Comparison of ENCODE assay signal across 8 cellular contexts in the genomic region with DNA sequence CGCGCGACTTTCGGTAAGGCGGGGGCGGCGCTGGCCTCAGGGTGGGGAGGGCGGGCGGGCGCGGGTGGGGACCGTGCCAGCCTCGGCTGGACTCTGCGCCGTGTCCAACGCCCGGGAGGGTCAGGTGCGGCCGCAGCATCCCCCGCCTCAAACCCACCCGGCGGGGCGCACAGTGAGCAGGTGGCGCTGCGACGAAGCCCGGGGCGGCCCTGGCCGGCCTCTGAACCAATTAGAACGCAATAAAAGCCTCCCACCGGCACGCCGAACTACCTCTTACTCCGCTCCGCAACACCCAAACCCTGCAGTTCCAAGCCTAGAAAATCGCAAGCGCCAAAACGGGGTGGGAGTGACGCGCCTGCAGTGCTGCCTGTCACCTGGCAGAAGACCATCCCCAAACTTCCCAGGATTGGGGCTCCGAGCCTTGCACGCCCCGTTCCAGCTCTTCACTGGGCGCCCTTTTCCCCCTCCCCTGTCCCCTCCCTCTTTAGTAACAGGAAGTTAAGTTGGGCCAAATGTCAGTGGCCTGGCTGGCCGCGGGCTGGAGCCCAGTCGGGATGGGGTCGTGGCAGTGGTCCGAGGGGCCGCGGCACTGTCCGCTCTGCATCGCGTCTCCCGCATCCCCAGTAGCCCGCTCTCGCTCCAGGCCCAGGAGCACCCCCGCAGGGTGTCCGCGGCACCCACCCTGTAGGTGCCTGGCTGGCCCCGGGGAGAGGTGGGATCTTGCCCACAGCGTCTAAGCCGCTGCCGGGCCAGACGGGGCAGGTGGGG. TPM values are rescaled to one million over a fixed set of nuclear protein-coding genes. Genes with fewer than 3 reads are reported as not detected.
DNase-seq lines count a peak whose midpoint lies in the region; ATAC-seq and TF ChIP-seq lines count a peak whose summit lies in the region.

No MANE protein-coding gene starts in this region.

- intact Hi-C loops in ascending aorta (cut with DNase I) = loop anchor here (1.0 to 10.0 kb wide), 3 partner anchors 21 to 56 kb away; no protein-coding TSS in a partner anchor

- ATAC-seq in HG02840 (IDR thresholded peaks at IDR 0.05; ENCODE audit: low FRiP score, unreplicated experiment) = peak; percentile 34

- H3K27me3 ChIP-seq in ascending aorta (no peaks in the 10 kb centered on the region), iPS-15b (ENCODE audit: control insufficient read depth, insufficient read depth, low read length) (peaks cover 32% of the 10 kb centered on the region), skeletal muscle tissue (ENCODE audit: control insufficient read depth in 3 of 3, insufficient read depth in 3 of 3, low read length in 3 of 3) (no peaks in the 10 kb centered on the region)

- H3K4me1 ChIP-seq in ascending aorta = peaks cover 2 to 14% of the 10 kb centered on the region in 2 donors
- H3K4me1 ChIP-seq in iPS-15b (ENCODE audit: control insufficient read depth, insufficient read depth, low read length) = peaks cover 5% of the 10 kb centered on the region
- peaks cover 15 to 31% (median 18%) of the 10 kb centered on the region in 3 donors for H3K4me1 ChIP-seq in skeletal muscle tissue (ENCODE audit: control insufficient read depth in 3 of 3, insufficient read depth in 3 of 3, low read length in 3 of 3)

- H3K9ac ChIP-seq in iPS-15b (ENCODE audit: low read depth, low read length) (no peak overlapping the region), skeletal muscle tissue (ENCODE audit: low read depth in 1 of 3, low read length in 3 of 3) (peak overlapping the region; percentile 25 to 86 (median 83))

- peak; percentile 78 for DNase-seq in activated effector memory CD4-positive, alpha-beta T cell treated with anti-CD3 and anti-CD28 coated beads, Interleukin-2, amount 50 U/mL, for 16 hours
- no peak for DNase-seq in activated effector memory CD4-positive, alpha-beta T cell treated with Interleukin-2 at 50 U/mL for 16 hours
- DNase-seq in NOMO-1 treated with dmso at 0.1 percent for 144 hours (lab: John Stamatoyannopoulos, UW; ENCODE audit: unreplicated experiment) = peak; percentile 59
- DNase-seq in ascending aorta (ENCODE audit: low spot score in 2 of 2) = no peak
- no peak for DNase-seq in NCI-H128 (lab: John Stamatoyannopoulos, UW; ENCODE audit: unreplicated experiment)

- H3K27ac ChIP-seq in ascending aorta = peak overlapping the region; percentile 92 to 93
- H3K27ac ChIP-seq in skeletal muscle tissue (ENCODE audit: low read depth, low read length) = peak overlapping the region; percentile 37

- TF ChIP-seq CTCF in ascending aorta (IDR thresholded peaks at IDR 0.05) = no peak

- peaks cover 0 to 15% of the 10 kb centered on the region in 2 donors for H3K36me3 ChIP-seq in ascending aorta
- no peaks in the 10 kb centered on the region for H3K36me3 ChIP-seq in iPS-15b (ENCODE audit: control insufficient read depth, insufficient read depth, low read length)
- no peaks in the 10 kb centered on the region for H3K36me3 ChIP-seq in skeletal muscle tissue (ENCODE audit: control insufficient read depth in 3 of 3, insufficient read depth in 3 of 3, low read length in 3 of 3)

- H3K4me3 ChIP-seq in ascending aorta (peak overlapping the region; percentile 89 to 91), iPS-15b (ENCODE audit: low read depth, low read length) (peak overlapping the region; percentile 82), skeletal muscle tissue (ENCODE audit: low read length in 3 of 3) (peak overlapping the region; percentile 61 to 87 (median 79))

- H3K9me3 ChIP-seq in ascending aorta (no peaks in the 10 kb centered on the region), iPS-15b (ENCODE audit: control insufficient read depth, insufficient read depth, low read length) (no peaks in the 10 kb centered on the region), skeletal muscle tissue (ENCODE audit: control insufficient read depth in 3 of 3, low read length in 3 of 3) (no peaks in the 10 kb centered on the region)

RNA-seq across cellular contexts. Expression of a gene that starts 0.5 kb away (rescaled TPM):
- total RNA-seq in ascending aorta (237 TPM), skeletal muscle tissue (35.5 TPM)

Comparison
In these comparisons a context has a peak if more than half of its experiments do, and no peak if none do; other contexts are left out.
1. DNase-seq: peak in activated effector memory CD4-positive, alpha-beta T cell treated with anti-CD3 and anti-CD28 coated beads, Interleukin-2, amount 50 U/mL, for 16 hours (single experiment) and NOMO-1 treated with dmso at 0.1 percent for 144 hours (single experiment); none in activated effector memory CD4-positive, alpha-beta T cell treated with Interleukin-2 at 50 U/mL for 16 hours (single experiment), ascending aorta (0 of 2) and NCI-H128 (single experiment).
2. Peak in every context shown above with its lines, with median percentiles within 50 percentile points of each other: H3K4me3 ChIP-seq.